19 cellular contexts compared by ENCODE assay signal in genomic region chr7:72492446-72492845, GRCh38.
DNase-seq lines count a peak whose midpoint lies in the region; ATAC-seq and TF ChIP-seq lines count a peak whose summit lies in the region.
"Had no signal": no experiment of that assay in that cellular context is flagged by ENCODE, and none has a peak within 500 bp of the region (broad histone marks: within the 10 kb centered on the region; RNA-seq: fewer than 3 reads in every experiment).

No MANE protein-coding gene starts in this region.

- H3K4me1 Mint-ChIP-seq in type B pancreatic cell (ENCODE audit: unreplicated experiment): no peaks in the 10 kb centered on the region
- H3K4me1 Mint-ChIP-seq: B cell, IgD-negative memory B cell had no signal

- intact Hi-C loops in left ventricle myocardium inferior (cut with micrococcal nuclease): no loop called here

- no peaks in the 10 kb centered on the region for H3K27me3 ChIP-seq in left ventricle myocardium inferior (ENCODE audit: low read depth)

- no peaks in the 10 kb centered on the region for H3K9me3 Mint-ChIP-seq in type B pancreatic cell

- H3K9me3 ChIP-seq in left ventricle myocardium inferior (replicated peaks): peaks cover 9% of the 10 kb centered on the region
- H3K9me3 ChIP-seq: HAP-1 had no signal

- H3K4me1 ChIP-seq in left ventricle myocardium inferior: peaks cover 12% of the 10 kb centered on the region
- H3K4me1 ChIP-seq: HAP-1 had no signal

- TF ChIP-seq CTCF in left ventricle myocardium inferior (IDR thresholded peaks at IDR 0.05; ENCODE audit: borderline replicate concordance) (no peak), type B pancreatic cell (conservative IDR thresholded peaks at IDR 0.05) (no peak)

- no peak overlapping the region for H3K4me3 Mint-ChIP-seq in type B pancreatic cell
- H3K4me3 Mint-ChIP-seq: B cell; CD8-positive, alpha-beta T cell; IgD-negative memory B cell had no signal

- H3K36me3 ChIP-seq in left ventricle myocardium inferior: no peaks in the 10 kb centered on the region
- H3K36me3 ChIP-seq: HAP-1 had no signal

- no peak overlapping the region for H3K4me3 ChIP-seq in left ventricle myocardium inferior
- H3K4me3 ChIP-seq: HAP-1, PC-9, SK-N-MC had no signal

- in situ Hi-C loops in G401 (cut with HindIII; ENCODE audit: low sequenced_read_pairs): no loop called here

- H3K27ac Mint-ChIP-seq in type B pancreatic cell: no peak overlapping the region
- H3K27ac Mint-ChIP-seq: B cell; CD8-positive, alpha-beta T cell; IgD-negative memory B cell had no signal

- H3K27me3 Mint-ChIP-seq in type B pancreatic cell: peaks cover 9% of the 10 kb centered on the region
- H3K27me3 Mint-ChIP-seq: B cell, IgD-negative memory B cell had no signal

- DNase-seq in G401 (ENCODE audit: low spot score): peak; percentile 69
- DNase-seq in NCI-H2227 (lab: John Stamatoyannopoulos, UW; ENCODE audit: unreplicated experiment): peak; percentile 89
- DNase-seq in cerebellum (ENCODE audit: low spot score): peak; percentile 30
- peak; percentile 81 for DNase-seq in left ventricle myocardium inferior
- DNase-seq in type B pancreatic cell (ENCODE audit: extremely low spot score, unreplicated experiment): no peak
- DNase-seq in NCI-H1436 treated with DMSO at 0.1 percent for 48 hours (lab: John Stamatoyannopoulos, UW): no peak
- DNase-seq: ACHN; CD8-positive, alpha-beta T cell; EL; NCI-H187 treated with DMSO at 0.1 percent for 48 hours; NCI-H2171 treated with DMSO at 0.1 percent for 48 hours; NCI-H510A treated with DMSO at 0.1 percent for 48 hours; PC-9 had no signal

- ATAC-seq in HG03432 (IDR thresholded peaks at IDR 0.05; ENCODE audit: unreplicated experiment) (no peak), HG03097 (IDR thresholded peaks at IDR 0.05; ENCODE audit: low FRiP score, unreplicated experiment) (no peak)
- ATAC-seq: CD8-positive, alpha-beta T cell had no signal

- peak overlapping the region; percentile 16 for H3K27ac ChIP-seq in left ventricle myocardium inferior (replicated peaks)
- H3K27ac ChIP-seq: PC-9, SK-N-MC had no signal

- no peaks in the 10 kb centered on the region for H3K36me3 Mint-ChIP-seq in type B pancreatic cell
- H3K36me3 Mint-ChIP-seq: CD8-positive, alpha-beta T cell; IgD-negative memory B cell had no signal

Comparison
In these comparisons a context has a peak if more than half of its experiments do, and no peak if none do; other contexts are left out.
1. DNase-seq: peak in G401 (single experiment), NCI-H2227 (single experiment), cerebellum (single experiment) and left ventricle myocardium inferior (single experiment); none in type B pancreatic cell (single experiment) and NCI-H1436 treated with DMSO at 0.1 percent for 48 hours (single experiment).